In genomic region chr11:126134461-126135155, GRCh38 we compare ENCODE assay signal across 2 cellular contexts.
TF ChIP-seq lines count a peak whose summit lies in the region.

No MANE protein-coding gene starts in this region.

TF ChIP-seq in HepG2, 621 proteins besides CTCF, POLR2A, EP300 and RAD21:
- TF ChIP-seq CHD2 (IDR thresholded peaks at IDR 0.05; ENCODE audit: low read depth, low read length) = no peak

TF ChIP-seq in endothelial cell of umbilical vein, 7 proteins besides CTCF, POLR2A, EP300 and RAD21:
- TF ChIP-seq EZH2 (IDR thresholded peaks at IDR 0.05; ENCODE audit: borderline replicate concordance, low read depth, low read length, severe bottlenecking) (no peak), FOS (IDR thresholded peaks at IDR 0.05; ENCODE audit: borderline replicate concordance, insufficient read depth, low read length) (no peak), MAX (IDR thresholded peaks at IDR 0.05; ENCODE audit: insufficient read depth, insufficient read length) (no peak), JUN (IDR thresholded peaks at IDR 0.05; ENCODE audit: borderline replicate concordance, insufficient read depth, insufficient read length, low read depth) (no peak), POLR2AphosphoS5 (IDR thresholded peaks at IDR 0.05; ENCODE audit: insufficient read depth, low read depth, low read length) (no peak), MYC (IDR thresholded peaks at IDR 0.05; ENCODE audit: low read depth, low read length) (no peak)
